1 cellular context compared by ENCODE assay signal in genomic region chr11:114846040-114846791, GRCh38.
TF ChIP-seq lines count a peak whose summit lies in the region.

No MANE protein-coding gene starts in this region.

TF ChIP-seq in SK-N-SH, 30 proteins besides CTCF, POLR2A, EP300 and RAD21 (continued from another document):
- TF ChIP-seq USF2 (IDR thresholded peaks at IDR 0.05; ENCODE audit: borderline replicate concordance, low read depth, low read length), result no peak
- TF ChIP-seq SIN3A (IDR thresholded peaks at IDR 0.05; ENCODE audit: borderline replicate concordance, low read depth, low read length), result no peak
- TF ChIP-seq POLR2AphosphoS5 (IDR thresholded peaks at IDR 0.05; ENCODE audit: low read depth, low read length), result no peak
- TF ChIP-seq MEF2A (IDR thresholded peaks at IDR 0.05; ENCODE audit: borderline replicate concordance, low read depth), result no peak
TF ChIP-seq in SK-N-SH: peak in this region for 0.
